In genomic region chr1:6005276-6005917, GRCh38 we compare ENCODE assay signal across 1 cellular context.
TF ChIP-seq lines count a peak whose summit lies in the region.

No MANE protein-coding gene starts in this region.

TF ChIP-seq in H1, 55 proteins besides CTCF, POLR2A, EP300 and RAD21:
- no peak for TF ChIP-seq TAF1 (IDR thresholded peaks at IDR 0.05; ENCODE audit: low read depth, low read length)
- TF ChIP-seq SRF (IDR thresholded peaks at IDR 0.05; ENCODE audit: low read depth, low read length): no peak
- no peak for TF ChIP-seq NANOG (IDR thresholded peaks at IDR 0.05; ENCODE audit: insufficient read depth, low read depth, low read length, poor library complexity, severe bottlenecking)
- no peak for TF ChIP-seq BCL11A (IDR thresholded peaks at IDR 0.05; ENCODE audit: low read depth in 2 of 2, low read length in 2 of 2)
- TF ChIP-seq RBBP5 (IDR thresholded peaks at IDR 0.05; ENCODE audit: borderline replicate concordance, low read depth, low read length): no peak
- no peak for TF ChIP-seq POLR2AphosphoS5 (IDR thresholded peaks at IDR 0.05; ENCODE audit: low read depth, low read length)
- no peak for TF ChIP-seq USF2 (IDR thresholded peaks at IDR 0.05; ENCODE audit: low read length)
- TF ChIP-seq EZH2 (IDR thresholded peaks at IDR 0.05; ENCODE audit: low read depth, low read length, severe bottlenecking): no peak
- TF ChIP-seq TAF7 (optimal IDR thresholded peaks at IDR 0.05; ENCODE audit: borderline replicate concordance, low read depth, low read length): no peak
- no peak for TF ChIP-seq RXRA (IDR thresholded peaks at IDR 0.05; ENCODE audit: insufficient read depth, low read depth, low read length)
- no peak for TF ChIP-seq FOSL1 (IDR thresholded peaks at IDR 0.05; ENCODE audit: insufficient read depth, low read depth, low read length)
- TF ChIP-seq RFX5 (IDR thresholded peaks at IDR 0.05; ENCODE audit: borderline replicate concordance, low read depth, low read length): no peak
- TF ChIP-seq SUZ12 (IDR thresholded peaks at IDR 0.05; ENCODE audit: low read length): no peak
- TF ChIP-seq YY1 (IDR thresholded peaks at IDR 0.05; ENCODE audit: low read depth, low read length): no peak
- TF ChIP-seq HDAC2 (IDR thresholded peaks at IDR 0.05; ENCODE audit: borderline replicate concordance in 1 of 2, low read depth in 2 of 2, low read length in 2 of 2): no peak
- no peak for TF ChIP-seq GABPA (IDR thresholded peaks at IDR 0.05; ENCODE audit: borderline replicate concordance, insufficient read depth, low read length)
- no peak for TF ChIP-seq SP4 (IDR thresholded peaks at IDR 0.05; ENCODE audit: low read length)
TF ChIP-seq in H1: peak in this region for 0.
